Comparison of ENCODE assay signal across 9 cellular contexts in the genomic region with DNA sequence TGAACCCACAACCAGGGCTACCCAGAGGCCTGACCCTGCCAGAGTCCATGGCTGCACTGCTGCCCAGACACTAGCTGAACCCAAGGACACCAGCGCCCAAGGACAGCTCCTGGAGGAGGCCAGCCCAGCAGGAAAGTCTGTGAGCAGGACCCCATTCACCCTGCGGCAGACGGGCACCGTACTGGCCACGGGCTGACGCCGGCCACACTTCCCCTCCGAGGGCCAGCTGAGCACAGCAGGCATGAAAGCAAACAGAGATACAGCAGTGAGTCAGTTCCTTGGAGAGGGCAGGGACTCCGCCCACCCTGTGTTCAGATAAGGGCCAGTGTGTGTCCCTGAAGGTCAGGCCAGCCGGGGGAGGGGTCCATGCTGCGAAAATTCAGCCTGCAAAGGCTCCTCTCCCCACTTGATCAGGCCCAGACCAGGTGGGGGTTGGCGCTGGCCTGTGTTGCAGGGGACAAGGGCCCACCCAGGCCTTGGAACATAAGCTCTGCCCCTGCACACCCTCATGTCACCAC. TPM values are rescaled to one million over a fixed set of nuclear protein-coding genes. Genes with fewer than 3 reads are reported as not detected.
DNase-seq lines count a peak whose midpoint lies in the region; ATAC-seq, FAIRE-seq and TF ChIP-seq lines count a peak whose summit lies in the region.
"Had no signal": no experiment of that assay in that cellular context is flagged by ENCODE, and none has a peak within 500 bp of the region (broad histone marks: within the 10 kb centered on the region; RNA-seq: fewer than 3 reads in every experiment).

No MANE protein-coding gene starts in this region.

- H3K4me1 Mint-ChIP-seq in CD8-positive, alpha-beta T cell (ENCODE audit: low read depth), result peaks cover 2% of the 10 kb centered on the region

- ATAC-seq in IMR-90 (ENCODE audit: low read depth), result peak; percentile 20
- peak; percentile 82 for ATAC-seq in K562
- ATAC-seq in CD8-positive, alpha-beta T cell, result no peak

- 72% methylated on average over 8 of the region's 12 CpGs; no CpG with 5 or more reads in 1 of the 2 experiments for WGBS in IMR-90 (ENCODE audit: extremely low coverage in 2 of 2, insufficient read length in 1 of 2), 2 experiments
- under 1% methylated on average over 12 of the region's 12 CpGs for WGBS in K562 (ENCODE audit: insufficient coverage, low coverage, missing lambda C conversion rate)
- WGBS in neuronal stem cell (ENCODE audit: extremely low coverage in 2 of 2, insufficient read length in 2 of 2, insufficient replicate concordance in 1 of 2), 2 donors, result no CpG with 5 or more reads among the region's 12 CpGs

- TF ChIP-seq EP300 in K562 (IDR thresholded peaks at IDR 0.05; ENCODE audit: low read length), result peak; percentile 77

- H4K20me1 ChIP-seq in IMR-90 (ENCODE audit: insufficient read depth, low read length), result no peaks in the 10 kb centered on the region
- no peaks in the 10 kb centered on the region for H4K20me1 ChIP-seq in K562 (replicated peaks; ENCODE audit: control insufficient read depth, insufficient read depth, low read length)

- H2BK5ac ChIP-seq in IMR-90 (ENCODE audit: low read depth, low read length, poor library complexity, severe bottlenecking), result peak overlapping the region; percentile 23
- no peak overlapping the region for H2BK5ac ChIP-seq in neuronal stem cell (ENCODE audit: low read length)

- H3K14ac ChIP-seq in IMR-90 (replicated peaks; ENCODE audit: low read depth, low read length) (no peak overlapping the region), neuronal stem cell (ENCODE audit: low read length) (no peak overlapping the region)

- intact Hi-C loops in IMR-90 (cut with micrococcal nuclease), result no loop called here
- intact Hi-C loops in K562 (cut with micrococcal nuclease), result loop anchor here (2.0 kb wide), 1 partner anchor 18 kb away; a partner anchor contains a TSS
- intact Hi-C loops in CD8-positive, alpha-beta T cell (cut with DNase I, micrococcal nuclease), result no loop called here

- no peak overlapping the region for H2BK12ac ChIP-seq in neuronal stem cell (ENCODE audit: low read length)

- H3K4ac ChIP-seq in IMR-90 (ENCODE audit: low read depth, low read length), result no peak overlapping the region; the same call in 1 of the 2 replicates
- H3K4ac ChIP-seq in neuronal stem cell (ENCODE audit: low read length), result no peak overlapping the region

- in situ Hi-C loops in IMR-90 (cut with MboI; ENCODE audit: low sequenced_read_pairs), result no loop called here
- in situ Hi-C loops in K562 (cut with MboI), result no loop called here

- peak overlapping the region in 1 of 2 experiments; percentile 26; a peak in 1 of 4 replicates for H4K8ac ChIP-seq in IMR-90 (ENCODE audit: low read depth in 2 of 2, low read length in 2 of 2)
- peak overlapping the region; percentile 65 for H4K8ac ChIP-seq in neuronal stem cell (ENCODE audit: low read depth, low read length)

- TF ChIP-seq RAD21 in IMR-90 (IDR thresholded peaks at IDR 0.05; ENCODE audit: low read length), result no peak
- peak in 1 of 2 experiments; percentile 30; a peak in 2 of 4 replicates for TF ChIP-seq RAD21 in K562 (CRISPR knock-in tag; conservative IDR thresholded peaks at IDR 0.05 in 1 of 2, IDR thresholded peaks at IDR 0.05 in 1 of 2)

- H4K5ac ChIP-seq in IMR-90 (ENCODE audit: low read depth, low read length), result no peak overlapping the region; the same call in 1 of the 2 replicates

- H3K4me3 ChIP-seq in IMR-90 (ENCODE audit: insufficient read depth, low read depth, low read length), result no peak overlapping the region
- no peak overlapping the region for H3K4me3 ChIP-seq in K562
- no peak overlapping the region for H3K4me3 ChIP-seq in neuronal stem cell (ENCODE audit: low read length in 2 of 2)
- no peak overlapping the region for H3K4me3 ChIP-seq in CD8-positive, alpha-beta T cell (ENCODE audit: low read depth, low read length)

- H3K27me3 ChIP-seq in IMR-90 (ENCODE audit: control insufficient read depth, insufficient read depth, low read length) (no peaks in the 10 kb centered on the region), K562 (ENCODE audit: control insufficient read depth in 2 of 2, insufficient read depth in 2 of 2, low read length in 2 of 2) (no peaks in the 10 kb centered on the region), neuronal stem cell (ENCODE audit: control insufficient read depth in 3 of 3, insufficient read depth in 3 of 3, low read depth in 1 of 3, low read length in 3 of 3) (peaks cover 0 to 10% (median 3%) of the 10 kb centered on the region in 3 experiments)
- H3K27me3 ChIP-seq in CD8-positive, alpha-beta T cell (ENCODE audit: insufficient read depth, low read length), result no peaks in the 10 kb centered on the region

- no peak overlapping the region for H4K91ac ChIP-seq in IMR-90 (ENCODE audit: insufficient read depth, low read depth, low read length)
- H4K91ac ChIP-seq in neuronal stem cell (ENCODE audit: low read depth, low read length, poor library complexity), result no peak overlapping the region

- H2AK5ac ChIP-seq in IMR-90 (ENCODE audit: low read depth, low read length), result no peak overlapping the region
- no peak overlapping the region for H2AK5ac ChIP-seq in neuronal stem cell (ENCODE audit: low read depth, low read length)

- peak overlapping the region; percentile 72 for H2AK9ac ChIP-seq in IMR-90 (replicated peaks; ENCODE audit: low read depth, low read length, poor library complexity)

- H3K23ac ChIP-seq in IMR-90 (ENCODE audit: low read depth, low read length), result no peak overlapping the region
- H3K23ac ChIP-seq in neuronal stem cell (ENCODE audit: low read depth, low read length, poor library complexity), result peak overlapping the region; percentile 80

- FAIRE-seq in K562 (lab: Jason Lieb, UNC) (peak; percentile 100), frontal cortex (lab: Jason Lieb, UNC) (no peak)

- H2AFZ ChIP-seq in IMR-90 (replicated peaks; ENCODE audit: low read length, poor library complexity) (peak overlapping the region; percentile 61), K562 (ENCODE audit: low read depth, low read length) (no peak overlapping the region), neuronal stem cell (ENCODE audit: low read length) (no peak overlapping the region)

- H3K4me2 ChIP-seq in IMR-90 (ENCODE audit: low read depth, low read length) (no peak overlapping the region), K562 (ENCODE audit: insufficient read depth, low read length) (peak overlapping the region; percentile 69), neuronal stem cell (ENCODE audit: insufficient read depth, low read length, poor library complexity, severe bottlenecking) (no peak overlapping the region)

- TF ChIP-seq CTCF in IMR-90 (conservative IDR thresholded peaks at IDR 0.05; ENCODE audit: low read depth, low read length), result no peak
- no peak for TF ChIP-seq CTCF in K562 (IDR thresholded peaks at IDR 0.05 in 2 of 3, conservative IDR thresholded peaks at IDR 0.05 in 1 of 3; ENCODE audit: insufficient read depth in 2 of 3, low read depth in 1 of 3, low read length in 3 of 3)
- TF ChIP-seq CTCF in CD8-positive, alpha-beta T cell (IDR thresholded peaks at IDR 0.05), result no peak

- CTCF ChIA-PET in IMR-90 (lab: Yijun Ruan, JAX), result no interaction called here
- CTCF ChIA-PET in K562 (lab: Yijun Ruan, JAX; ENCODE audit: low intra/inter-chr PET ratio), result no interaction called here
- CTCF ChIA-PET in CD8-positive, alpha-beta T cell (lab: Charles Lee), result no interaction called here

- H2BK15ac ChIP-seq in IMR-90 (ENCODE audit: low read depth, low read length) (0 out of 3 replicates have a peak overlapping the region, but pooled peaks have one; percentile 22), neuronal stem cell (ENCODE audit: low read length) (no peak overlapping the region)

- BruUV-seq in IMR-90 (replicated peaks; lab: Mats Ljungman, UMichigan) (no TSS peak), K562 (replicated peaks; lab: Mats Ljungman, UMichigan) (no TSS peak)

- no peak overlapping the region for H3K4me3 Mint-ChIP-seq in CD8-positive, alpha-beta T cell

- no peak overlapping the region for H2BK20ac ChIP-seq in IMR-90 (ENCODE audit: low read depth, low read length)

- H3K79me1 ChIP-seq in IMR-90 (ENCODE audit: low read depth in 1 of 2, low read length in 2 of 2) (peaks cover 0 to 4% of the 10 kb centered on the region in 2 experiments; a peak in 1 of 4 replicates), neuronal stem cell (ENCODE audit: low read depth, low read length) (peaks cover 15% of the 10 kb centered on the region)

- TF ChIP-seq POLR2A in IMR-90 (IDR thresholded peaks at IDR 0.05; ENCODE audit: low read depth, low read length) (no peak), K562 (conservative IDR thresholded peaks at IDR 0.05) (peak; percentile 57)

- H3K9me3 Mint-ChIP-seq in CD8-positive, alpha-beta T cell, result no peaks in the 10 kb centered on the region

- H3K9me1 ChIP-seq in IMR-90 (ENCODE audit: insufficient read depth, low read length) (peaks cover 3% of the 10 kb centered on the region; the same call in 1 of the 2 replicates), K562 (ENCODE audit: control insufficient read depth, insufficient read depth, low read length) (no peaks in the 10 kb centered on the region)

- H3K27me3 Mint-ChIP-seq in CD8-positive, alpha-beta T cell (ENCODE audit: low read depth), result no peaks in the 10 kb centered on the region

- DNase-seq in IMR-90, result peak; percentile 34
- peak; percentile 59 to 95 (median 77) for DNase-seq in K562 (ENCODE audit: extremely low read depth in 1 of 4, low spot score in 3 of 4)
- no peak for DNase-seq in neuronal stem cell (ENCODE audit: low spot score)
- no peak for DNase-seq in dedifferentiated amniotic fluid mesenchymal stem cell (ENCODE audit: extremely low spot score)
- DNase-seq in CD8-positive, alpha-beta T cell, result no peak
- no peak for DNase-seq in frontal cortex (ENCODE audit: low spot score in 2 of 2)
- DNase-seq: activated CD8-positive, alpha-beta memory T cell treated with anti-CD3 and anti-CD28 coated beads for 24 hours; NCI-H510A had no signal

- H3K4me1 ChIP-seq in IMR-90 (ENCODE audit: control insufficient read depth, insufficient read depth, low read length) (peaks cover 14% of the 10 kb centered on the region), K562 (replicated peaks in 1 of 2; ENCODE audit: control insufficient read depth in 2 of 2, insufficient read depth in 2 of 2, low read length in 2 of 2) (peaks cover 34 to 89% of the 10 kb centered on the region in 2 experiments), neuronal stem cell (ENCODE audit: control insufficient read depth in 2 of 2, insufficient read depth in 1 of 2, low read depth in 1 of 2, low read length in 2 of 2) (peaks cover 9 to 15% of the 10 kb centered on the region in 2 donors)
- H3K4me1 ChIP-seq in CD8-positive, alpha-beta T cell (ENCODE audit: insufficient read depth, low read length), result peaks cover 9% of the 10 kb centered on the region

- no peak overlapping the region for H3K27ac Mint-ChIP-seq in CD8-positive, alpha-beta T cell

- H3K79me2 ChIP-seq in K562 (ENCODE audit: control insufficient read depth, insufficient read depth, low read length), result peaks cover 18% of the 10 kb centered on the region; the same call in 2 of the 3 replicates

- peaks cover 16% of the 10 kb centered on the region for H3K36me3 ChIP-seq in IMR-90 (ENCODE audit: control insufficient read depth, insufficient read depth, low read length)
- peaks cover 32% of the 10 kb centered on the region; the same call in 1 of the 3 replicates for H3K36me3 ChIP-seq in K562 (ENCODE audit: control insufficient read depth, insufficient read depth, low read length)
- H3K36me3 ChIP-seq in neuronal stem cell (replicated peaks in 1 of 2; ENCODE audit: control insufficient read depth in 2 of 2, insufficient read depth in 2 of 2, low read length in 2 of 2), result peaks cover 9 to 26% of the 10 kb centered on the region in 2 donors
- no peaks in the 10 kb centered on the region for H3K36me3 ChIP-seq in CD8-positive, alpha-beta T cell (ENCODE audit: insufficient read depth, low read length)

- no peak overlapping the region for H3K56ac ChIP-seq in IMR-90 (ENCODE audit: extremely low read depth, insufficient read depth, low read length)

- H3K27ac ChIP-seq in IMR-90 (ENCODE audit: insufficient read depth, low read length), result peak overlapping the region; percentile 31; the same call in 1 of the 2 replicates
- peak overlapping the region; percentile 72 for H3K27ac ChIP-seq in K562 (ENCODE audit: extremely low read depth, low read depth, low read length)
- no peak overlapping the region for H3K27ac ChIP-seq in neuronal stem cell (replicated peaks; ENCODE audit: low read length)
- no peak overlapping the region for H3K27ac ChIP-seq in CD8-positive, alpha-beta T cell (ENCODE audit: low read depth, low read length)

- dilution Hi-C loops in IMR-90 (cut with HindIII; ENCODE audit: low sequenced_read_pairs, unreplicated experiment), result no loop called here

- H3K9ac ChIP-seq in IMR-90 (ENCODE audit: low read depth, low read length) (no peak overlapping the region), K562 (ENCODE audit: insufficient read depth in 1 of 2, low read depth in 2 of 2, low read length in 2 of 2) (peak overlapping the region; percentile 76 to 92), neuronal stem cell (ENCODE audit: low read depth, low read length, poor library complexity) (peak overlapping the region; percentile 60)

- H3K18ac ChIP-seq in IMR-90 (ENCODE audit: low read depth, low read length) (no peak overlapping the region), neuronal stem cell (ENCODE audit: low read length) (peak overlapping the region; percentile 11)

- peaks cover 5% of the 10 kb centered on the region for H3K36me3 Mint-ChIP-seq in CD8-positive, alpha-beta T cell

- POLR2A ChIA-PET in IMR-90 (lab: Charles Lee; ENCODE audit: unreplicated experiment) (interaction anchor here (0.6 kb wide), 1 partner anchor 15 kb away, joined by 5 read pairs; no protein-coding TSS in a partner anchor), K562 (lab: Yijun Ruan, JAX) (interaction anchor here (0.7 to 2.1 kb wide), 11 partner anchors 9 to 223 kb away, joined by 3 to 13 read pairs (median 5); a partner anchor contains a TSS)
- POLR2A ChIA-PET in CD8-positive, alpha-beta T cell (lab: Charles Lee), result interaction anchor here (0.6 kb wide), 1 partner anchor 93 kb away, joined by 4 read pairs; no protein-coding TSS in a partner anchor

- H3K9me3 ChIP-seq in IMR-90 (ENCODE audit: control insufficient read depth, insufficient read depth, low read length) (no peaks in the 10 kb centered on the region), K562 (replicated peaks; ENCODE audit: control insufficient read depth, insufficient read depth, low read depth, low read length) (no peaks in the 10 kb centered on the region), neuronal stem cell (replicated peaks in 1 of 2; ENCODE audit: control insufficient read depth in 2 of 2, insufficient read depth in 1 of 2, low read depth in 1 of 2, low read length in 2 of 2) (no peaks in the 10 kb centered on the region)
- H3K9me3 ChIP-seq in CD8-positive, alpha-beta T cell (ENCODE audit: low read length), result no peaks in the 10 kb centered on the region

- H2BK120ac ChIP-seq in IMR-90 (ENCODE audit: low read depth, low read length), result no peak overlapping the region
- H2BK120ac ChIP-seq in neuronal stem cell (ENCODE audit: low read depth, low read length), result no peak overlapping the region

RNA-seq across cellular contexts. Expression of a gene that starts 3.2 kb away (rescaled TPM):
- total RNA-seq in IMR-90 (2012; rRNA removed) (not detected in 2 replicates), K562 (2014; rRNA removed) (0.50 and 0.90 TPM in 2 replicates), K562 (2014; rRNA removed; fragmentation: Illumina TruSeq; extraction: Trizol) (not detected in 2 replicates), K562 (2015; rRNA removed; fragmentation: Illumina TruSeq; extraction: Trizol) (0.47 and 0.49 TPM in 2 replicates), K562 (2021) (6.6 and 6.9 TPM in 2 replicates), frontal cortex (0.82 TPM)
- polyA plus RNA-seq in IMR-90 (2012; rRNA removed) (1.2 and 1.6 TPM in 2 replicates), K562 (2011; rRNA removed) (0.15 and 1.3 TPM in 2 replicates), K562 (2014; fragmentation: Illumina TruSeq; extraction: Trizol) (0.62 and 2.4 TPM in 2 replicates), K562 (2014; fragmentation: Nextera tagmentation; extraction: Ambion mirVana) (under 1 TPM in 1 of 2 experiments, not detected in 1; 0.18 TPM), K562 (2014; rRNA removed) (3.1 and 5.1 TPM in 2 replicates)
- 1.3 and 3.7 TPM in 2 replicates for polyA plus RNA-seq in IMR-90 (2012; cell fraction: cytosol; rRNA removed)
- polyA plus RNA-seq in IMR-90 (2012; cell fraction: nucleus; rRNA removed; ENCODE audit: low replicate concordance), result 3.4 and 10.0 TPM in 2 replicates
- total RNA-seq in K562 (2011; cell fraction: chromatin; rRNA removed; ENCODE audit: low replicate concordance), result 0.97 and 2.3 TPM in 2 replicates
- total RNA-seq in K562 (2011; cell fraction: nucleolus; rRNA removed), result 2.1 and 2.3 TPM in 2 replicates
- 0.61 and 1.8 TPM in 2 replicates for total RNA-seq in K562 (2011; cell fraction: nucleoplasm; rRNA removed)
- polyA plus RNA-seq in K562 (2011; cell fraction: cytosol; rRNA removed), result 0.40 and 1.2 TPM in 2 replicates
- polyA plus RNA-seq in K562 (2011; cell fraction: nucleus; rRNA removed), result 9.0 and 9.2 TPM in 2 replicates
- 6.0 and 7.9 TPM in 2 replicates for polyA plus RNA-seq in K562 (2012)
- polyA minus RNA-seq in K562 (2011; rRNA and poly(A)+ RNA removed), result not detected in 2 replicates
- polyA minus RNA-seq in K562 (2011; cell fraction: cytosol; rRNA and poly(A)+ RNA removed), result 2.1 and 3.4 TPM in 2 replicates
- 0.78 and 0.81 TPM in 2 replicates for polyA minus RNA-seq in K562 (2011; cell fraction: nucleus; rRNA and poly(A)+ RNA removed)
- polyA plus RNA-seq in neuronal stem cell (2013, experiment 1 of 2), result 6.4 TPM
- polyA plus RNA-seq in neuronal stem cell (2013, experiment 2 of 2), result 6.5 TPM
- under 1 TPM; 0.31 to 0.49 TPM for total RNA-seq in CD8-positive, alpha-beta T cell

RNA-seq across cellular contexts. Expression of a gene that starts 6.2 kb away (rescaled TPM):
- total RNA-seq in IMR-90 (2012; rRNA removed), result 0.18 TPM in 1 of 2 replicates, not detected in the other
- polyA plus RNA-seq in IMR-90 (2012; rRNA removed), result 0.84 and 0.93 TPM in 2 replicates
- 1.1 and 1.6 TPM in 2 replicates for polyA plus RNA-seq in IMR-90 (2012; cell fraction: cytosol; rRNA removed)
- 1.1 and 2.5 TPM in 2 replicates for polyA plus RNA-seq in IMR-90 (2012; cell fraction: nucleus; rRNA removed; ENCODE audit: low replicate concordance)
- 1.2 TPM in 1 of 2 replicates, not detected in the other for total RNA-seq in K562 (2011; cell fraction: chromatin; rRNA removed; ENCODE audit: low replicate concordance)
- 0.92 and 1.2 TPM in 2 replicates for total RNA-seq in K562 (2011; cell fraction: nucleolus; rRNA removed)
- 0.46 and 0.51 TPM in 2 replicates for total RNA-seq in K562 (2011; cell fraction: nucleoplasm; rRNA removed)
- 0.41 and 0.73 TPM in 2 replicates for total RNA-seq in K562 (2014; rRNA removed)
- not detected in 2 replicates for total RNA-seq in K562 (2014; rRNA removed; fragmentation: Illumina TruSeq; extraction: Trizol)
- total RNA-seq in K562 (2015; rRNA removed; fragmentation: Illumina TruSeq; extraction: Trizol), result 0.22 and 0.60 TPM in 2 replicates
- 0.22 and 0.60 TPM in 2 replicates for total RNA-seq in K562 (2021)
- polyA plus RNA-seq in K562 (2011; rRNA removed), result 0.24 and 0.91 TPM in 2 replicates
- 0.66 and 2.3 TPM in 2 replicates for polyA plus RNA-seq in K562 (2011; cell fraction: cytosol; rRNA removed)
- polyA plus RNA-seq in K562 (2011; cell fraction: nucleus; rRNA removed), result 0.42 and 0.61 TPM in 2 replicates
- 0.47 and 1.4 TPM in 2 replicates for polyA plus RNA-seq in K562 (2012)
- 0.32 TPM in 1 of 2 replicates, not detected in the other for polyA plus RNA-seq in K562 (2014; fragmentation: Illumina TruSeq; extraction: Trizol)
- polyA plus RNA-seq in K562 (2014; fragmentation: Nextera tagmentation; extraction: Ambion mirVana), result under 1 TPM in 1 of 2 experiments, not detected in 1; 0.04 TPM
- polyA plus RNA-seq in K562 (2014; rRNA removed), result 0.15 and 1.4 TPM in 2 replicates
- polyA minus RNA-seq in K562 (2011; rRNA and poly(A)+ RNA removed), result 0.32 TPM in 1 of 2 replicates, not detected in the other
- not detected in 2 replicates for polyA minus RNA-seq in K562 (2011; cell fraction: cytosol; rRNA and poly(A)+ RNA removed)
- polyA minus RNA-seq in K562 (2011; cell fraction: nucleus; rRNA and poly(A)+ RNA removed), result 0.54 and 0.56 TPM in 2 replicates
- polyA plus RNA-seq in neuronal stem cell (2013, experiment 1 of 2), result 0.66 TPM
- 0.61 TPM for polyA plus RNA-seq in neuronal stem cell (2013, experiment 2 of 2)
- under 1 TPM in 1 of 2 experiments, not detected in 1; 0.44 TPM for total RNA-seq in CD8-positive, alpha-beta T cell
- under 0.01 TPM for total RNA-seq in frontal cortex

RNA-seq across cellular contexts. Expression of a gene that starts 8.5 kb away (rescaled TPM):
- total RNA-seq in IMR-90 (2012; rRNA removed), result not detected in 2 replicates
- not detected in 2 replicates for polyA plus RNA-seq in IMR-90 (2012; rRNA removed)
- polyA plus RNA-seq in IMR-90 (2012; cell fraction: cytosol; rRNA removed), result not detected in 2 replicates
- 0.12 TPM in 1 of 2 replicates, not detected in the other for polyA plus RNA-seq in IMR-90 (2012; cell fraction: nucleus; rRNA removed; ENCODE audit: low replicate concordance)
- total RNA-seq in K562 (2011; cell fraction: chromatin; rRNA removed; ENCODE audit: low replicate concordance), result 0.25 TPM in 1 of 2 replicates, not detected in the other
- total RNA-seq in K562 (2011; cell fraction: nucleolus; rRNA removed), result 0.17 and 0.26 TPM in 2 replicates
- total RNA-seq in K562 (2011; cell fraction: nucleoplasm; rRNA removed), result not detected in 2 replicates
- 0.16 TPM in 1 of 2 replicates, not detected in the other for total RNA-seq in K562 (2014; rRNA removed)
- not detected in 2 replicates for total RNA-seq in K562 (2014; rRNA removed; fragmentation: Illumina TruSeq; extraction: Trizol)
- total RNA-seq in K562 (2015; rRNA removed; fragmentation: Illumina TruSeq; extraction: Trizol), result not detected in 2 replicates
- not detected in 2 replicates for total RNA-seq in K562 (2021)
- 0.04 TPM in 1 of 2 replicates, not detected in the other for polyA plus RNA-seq in K562 (2011; rRNA removed)
- 0.18 TPM in 1 of 2 replicates, not detected in the other for polyA plus RNA-seq in K562 (2011; cell fraction: cytosol; rRNA removed)
- polyA plus RNA-seq in K562 (2011; cell fraction: nucleus; rRNA removed), result 0.10 and 0.16 TPM in 2 replicates
- 0.25 and 0.58 TPM in 2 replicates for polyA plus RNA-seq in K562 (2012)
- polyA plus RNA-seq in K562 (2014; fragmentation: Illumina TruSeq; extraction: Trizol), result not detected in 2 replicates
- not detected for polyA plus RNA-seq in K562 (2014; fragmentation: Nextera tagmentation; extraction: Ambion mirVana)
- polyA plus RNA-seq in K562 (2014; rRNA removed), result not detected in 2 replicates
- polyA minus RNA-seq in K562 (2011; rRNA and poly(A)+ RNA removed), result not detected in 2 replicates
- polyA minus RNA-seq in K562 (2011; cell fraction: cytosol; rRNA and poly(A)+ RNA removed), result not detected in 2 replicates
- polyA minus RNA-seq in K562 (2011; cell fraction: nucleus; rRNA and poly(A)+ RNA removed), result not detected in 2 replicates
- polyA plus RNA-seq in neuronal stem cell (2013, experiment 1 of 2), result not detected
- not detected for polyA plus RNA-seq in neuronal stem cell (2013, experiment 2 of 2)
- total RNA-seq in CD8-positive, alpha-beta T cell, result not detected
- total RNA-seq in frontal cortex, result not detected

RNA-seq across cellular contexts. Expression of a gene that starts 11.9 kb away (rescaled TPM):
- total RNA-seq in IMR-90 (2012; rRNA removed) (not detected in 2 replicates), K562 (2014; rRNA removed) (not detected in 2 replicates), K562 (2014; rRNA removed; fragmentation: Illumina TruSeq; extraction: Trizol) (not detected in 2 replicates), K562 (2015; rRNA removed; fragmentation: Illumina TruSeq; extraction: Trizol) (not detected in 2 replicates), K562 (2021) (not detected in 2 replicates), frontal cortex (not detected)
- polyA plus RNA-seq in IMR-90 (2012; rRNA removed) (not detected in 2 replicates), K562 (2011; rRNA removed) (not detected in 2 replicates), K562 (2014; fragmentation: Illumina TruSeq; extraction: Trizol) (not detected in 2 replicates), K562 (2014; fragmentation: Nextera tagmentation; extraction: Ambion mirVana) (not detected), K562 (2014; rRNA removed) (not detected in 2 replicates)
- not detected in 2 replicates for polyA plus RNA-seq in IMR-90 (2012; cell fraction: cytosol; rRNA removed)
- polyA plus RNA-seq in IMR-90 (2012; cell fraction: nucleus; rRNA removed; ENCODE audit: low replicate concordance), result 0.09 TPM in 1 of 2 replicates, not detected in the other
- total RNA-seq in K562 (2011; cell fraction: chromatin; rRNA removed; ENCODE audit: low replicate concordance), result not detected in 2 replicates
- total RNA-seq in K562 (2011; cell fraction: nucleolus; rRNA removed), result not detected in 2 replicates
- total RNA-seq in K562 (2011; cell fraction: nucleoplasm; rRNA removed), result not detected in 2 replicates
- 0.03 TPM in 1 of 2 replicates, not detected in the other for polyA plus RNA-seq in K562 (2011; cell fraction: cytosol; rRNA removed)
- polyA plus RNA-seq in K562 (2011; cell fraction: nucleus; rRNA removed), result not detected in 2 replicates
- polyA plus RNA-seq in K562 (2012), result 0.09 and 0.21 TPM in 2 replicates
- polyA minus RNA-seq in K562 (2011; rRNA and poly(A)+ RNA removed), result not detected in 2 replicates
- not detected in 2 replicates for polyA minus RNA-seq in K562 (2011; cell fraction: cytosol; rRNA and poly(A)+ RNA removed)
- not detected in 2 replicates for polyA minus RNA-seq in K562 (2011; cell fraction: nucleus; rRNA and poly(A)+ RNA removed)
- not detected for polyA plus RNA-seq in neuronal stem cell (2013, experiment 1 of 2)
- polyA plus RNA-seq in neuronal stem cell (2013, experiment 2 of 2), result not detected
- not detected for total RNA-seq in CD8-positive, alpha-beta T cell
- total RNA-seq: omental fat pad had no signal

RNA-seq across cellular contexts. Expression of a gene that starts 13.3 kb away (rescaled TPM):
- total RNA-seq in IMR-90 (2012; rRNA removed), result 0.90 and 1.1 TPM in 2 replicates
- 10.6 and 14.0 TPM in 2 replicates for polyA plus RNA-seq in IMR-90 (2012; rRNA removed)
- polyA plus RNA-seq in IMR-90 (2012; cell fraction: cytosol; rRNA removed), result 4.5 and 5.9 TPM in 2 replicates
- 35.3 and 101 TPM in 2 replicates for polyA plus RNA-seq in IMR-90 (2012; cell fraction: nucleus; rRNA removed; ENCODE audit: low replicate concordance)
- 31.8 and 95.9 TPM in 2 replicates for total RNA-seq in K562 (2011; cell fraction: chromatin; rRNA removed; ENCODE audit: low replicate concordance)
- total RNA-seq in K562 (2011; cell fraction: nucleolus; rRNA removed), result 71.7 and 83.3 TPM in 2 replicates
- total RNA-seq in K562 (2011; cell fraction: nucleoplasm; rRNA removed), result 36.2 and 42.8 TPM in 2 replicates
- total RNA-seq in K562 (2014; rRNA removed), result 15.7 and 30.2 TPM in 2 replicates
- total RNA-seq in K562 (2014; rRNA removed; fragmentation: Illumina TruSeq; extraction: Trizol), result 1.9 and 2.7 TPM in 2 replicates
- total RNA-seq in K562 (2015; rRNA removed; fragmentation: Illumina TruSeq; extraction: Trizol), result 11.0 and 11.3 TPM in 2 replicates
- total RNA-seq in K562 (2021), result 32.6 and 36.9 TPM in 2 replicates
- 5.6 and 11.5 TPM in 2 replicates for polyA plus RNA-seq in K562 (2011; rRNA removed)
- polyA plus RNA-seq in K562 (2011; cell fraction: cytosol; rRNA removed), result 11.3 and 23.7 TPM in 2 replicates
- 96.9 and 166 TPM in 2 replicates for polyA plus RNA-seq in K562 (2011; cell fraction: nucleus; rRNA removed)
- polyA plus RNA-seq in K562 (2012), result 19.8 and 29.6 TPM in 2 replicates
- 6.9 and 17.5 TPM in 2 replicates for polyA plus RNA-seq in K562 (2014; fragmentation: Illumina TruSeq; extraction: Trizol)
- under 1 TPM; 0.06 TPM for polyA plus RNA-seq in K562 (2014; fragmentation: Nextera tagmentation; extraction: Ambion mirVana)
- 30.4 and 35.0 TPM in 2 replicates for polyA plus RNA-seq in K562 (2014; rRNA removed)
- polyA minus RNA-seq in K562 (2011; rRNA and poly(A)+ RNA removed), result 1.0 and 2.7 TPM in 2 replicates
- 9.8 and 12.8 TPM in 2 replicates for polyA minus RNA-seq in K562 (2011; cell fraction: cytosol; rRNA and poly(A)+ RNA removed)
- 16.9 and 17.4 TPM in 2 replicates for polyA minus RNA-seq in K562 (2011; cell fraction: nucleus; rRNA and poly(A)+ RNA removed)
- polyA plus RNA-seq in neuronal stem cell (2013, experiment 1 of 2), result 16.1 TPM
- polyA plus RNA-seq in neuronal stem cell (2013, experiment 2 of 2), result 15.4 TPM
- 10 to 100 TPM; 18.6 to 23.1 TPM for total RNA-seq in CD8-positive, alpha-beta T cell
- total RNA-seq in frontal cortex, result 3.3 TPM

Comparison
In these comparisons a context has a peak if more than half of its experiments do, and no peak if none do; other contexts are left out.
1. DNase-seq: peak in IMR-90 (single experiment) and K562 (4 of 4); none in neuronal stem cell (single experiment), dedifferentiated amniotic fluid mesenchymal stem cell (single experiment), CD8-positive, alpha-beta T cell (0 of 7) and frontal cortex (0 of 2).
2. H3K27ac ChIP-seq: peak in IMR-90 (single experiment) and K562 (single experiment); none in neuronal stem cell (single experiment) and CD8-positive, alpha-beta T cell (single experiment).